ENCODE assay signal across 14 cellular contexts in genomic region chr1:60727553-60727952, GRCh38.
DNase-seq lines count a peak whose midpoint lies in the region; ATAC-seq and TF ChIP-seq lines count a peak whose summit lies in the region.
"Had no signal": no experiment of that assay in that cellular context is flagged by ENCODE, and none has a peak within 500 bp of the region (broad histone marks: within the 10 kb centered on the region; RNA-seq: fewer than 3 reads in every experiment).

No MANE protein-coding gene starts in this region.

- H2BK20ac ChIP-seq in H9 (ENCODE audit: low read depth, low read length, poor library complexity, severe bottlenecking), result no peak overlapping the region

- no peaks in the 10 kb centered on the region; the same call in 1 of the 2 replicates for H3K4me1 ChIP-seq in H9 (ENCODE audit: insufficient read depth, low read length)
- H3K4me1 ChIP-seq in RWPE2 (ENCODE audit: insufficient read depth, poor library complexity, severe bottlenecking), result no peaks in the 10 kb centered on the region
- peaks cover 4% of the 10 kb centered on the region for H3K4me1 ChIP-seq in foreskin keratinocyte
- H3K4me1 ChIP-seq in trophoblast cell (ENCODE audit: control insufficient read depth in 1 of 2, insufficient read depth in 2 of 2, low read length in 2 of 2), result peaks cover 0 to 3% of the 10 kb centered on the region in 2 experiments
- no peaks in the 10 kb centered on the region for H3K4me1 ChIP-seq in esophagus squamous epithelium

- intact Hi-C loops in esophagus squamous epithelium (cut with DNase I), result no loop called here
- intact Hi-C loops in CD4-positive, alpha-beta T cell (cut with DNase I, micrococcal nuclease), result no loop called here

- ATAC-seq in RWPE2 (ENCODE audit: low read depth) (peak; percentile 80), foreskin keratinocyte (peak; percentile 99)
- ATAC-seq in CD4-positive, alpha-beta T cell (ENCODE audit: poor library complexity), result no peak

- H3K18ac ChIP-seq in H9 (ENCODE audit: insufficient read length, low read depth, low read length) (no peak overlapping the region), trophoblast cell (ENCODE audit: low read length) (no peak overlapping the region)

- H3K4me2 ChIP-seq in H9 (ENCODE audit: insufficient read depth, insufficient read length, low read length), result no peak overlapping the region
- H3K4me2 ChIP-seq in trophoblast cell (ENCODE audit: low read length), result no peak overlapping the region

- H3K23ac ChIP-seq in H9 (ENCODE audit: insufficient read length, low read depth, low read length) (no peak overlapping the region), trophoblast cell (ENCODE audit: low read length) (no peak overlapping the region)

- H3K36me3 ChIP-seq in RWPE2 (ENCODE audit: low read depth), result no peaks in the 10 kb centered on the region
- H3K36me3 ChIP-seq in trophoblast cell (ENCODE audit: control insufficient read depth in 1 of 2, insufficient read depth in 2 of 2, low read length in 2 of 2), result no peaks in the 10 kb centered on the region
- H3K36me3 ChIP-seq in esophagus squamous epithelium, result no peaks in the 10 kb centered on the region

- H4K91ac ChIP-seq in H9 (ENCODE audit: insufficient read length, low read depth, low read length) (no peak overlapping the region), trophoblast cell (ENCODE audit: low read depth, low read length) (no peak overlapping the region)

- H3K4ac ChIP-seq in H9 (ENCODE audit: low read depth, low read length) (no peak overlapping the region), trophoblast cell (ENCODE audit: low read depth, low read length) (no peak overlapping the region)

- H3K23me2 ChIP-seq in H9 (ENCODE audit: insufficient read length, low read depth, low read length, poor library complexity, severe bottlenecking), result no peaks in the 10 kb centered on the region

- POLR2A ChIA-PET in CD4-positive, alpha-beta T cell (lab: Charles Lee), result no interaction called here

- H3T11ph ChIP-seq in H9 (ENCODE audit: low read length), result no peak overlapping the region

- no peak overlapping the region for H3K27ac ChIP-seq in H9 (ENCODE audit: insufficient read length, low read depth, low read length)
- H3K27ac ChIP-seq in RWPE2 (ENCODE audit: poor library complexity, severe bottlenecking), result no peak overlapping the region
- no peak overlapping the region for H3K27ac ChIP-seq in foreskin keratinocyte
- H3K27ac ChIP-seq in trophoblast cell (ENCODE audit: low read depth, low read length), result no peak overlapping the region
- H3K27ac ChIP-seq in esophagus squamous epithelium, result no peak overlapping the region
- H3K27ac ChIP-seq in CD4-positive, alpha-beta T cell (ENCODE audit: low read depth, low read length), result no peak overlapping the region

- no peak for TF ChIP-seq POLR2A in esophagus squamous epithelium (IDR thresholded peaks at IDR 0.05)

- DNase-seq in H9 (peak; percentile 34), RWPE2 (ENCODE audit: low spot score) (no peak), foreskin keratinocyte (peak; percentile 50 to 94), trophoblast cell (peak; percentile 25 to 51), esophagus squamous epithelium (lab: John Stamatoyannopoulos, UW) (no peak), UCSD-AML1 (lab: John Stamatoyannopoulos, UW; ENCODE audit: unreplicated experiment) (no peak)
- no peak for DNase-seq in CD4-positive, alpha-beta T cell
- DNase-seq: CD4-positive, CD25-positive, alpha-beta regulatory T cell; DMS79 treated with DMSO at 0.1 percent for 48 hours; KG1; MM.1S; NCI-H187 treated with DMSO at 0.1 percent for 48 hours; NCI-H510A; RPMI8226 had no signal

- H2AK5ac ChIP-seq in H9 (ENCODE audit: insufficient read length, low read length) (no peak overlapping the region), trophoblast cell (ENCODE audit: low read length) (no peak overlapping the region)

- no peak overlapping the region for H2BK12ac ChIP-seq in H9 (ENCODE audit: insufficient read length, low read depth, low read length)
- H2BK12ac ChIP-seq in trophoblast cell (ENCODE audit: low read length), result no peak overlapping the region

- no peaks in the 10 kb centered on the region for H4K20me1 ChIP-seq in H9 (ENCODE audit: control insufficient read depth, insufficient read depth, insufficient read length)

- H3K27me3 ChIP-seq in H9 (ENCODE audit: insufficient read depth, low read length) (no peaks in the 10 kb centered on the region), RWPE2 (ENCODE audit: insufficient read depth, poor library complexity, severe bottlenecking) (no peaks in the 10 kb centered on the region), foreskin keratinocyte (no peaks in the 10 kb centered on the region), trophoblast cell (ENCODE audit: insufficient read depth, low read length) (no peaks in the 10 kb centered on the region), esophagus squamous epithelium (no peaks in the 10 kb centered on the region)
- H3K27me3 ChIP-seq in CD4-positive, alpha-beta T cell (ENCODE audit: control insufficient read depth, insufficient read depth, low read length), result no peaks in the 10 kb centered on the region

- H2BK120ac ChIP-seq in H9 (ENCODE audit: low read depth, low read length, poor library complexity, severe bottlenecking) (no peak overlapping the region), trophoblast cell (ENCODE audit: insufficient read depth, low read length, poor library complexity) (no peak overlapping the region)

- no peak overlapping the region for H4K5ac ChIP-seq in H9 (ENCODE audit: insufficient read length, low read depth, low read length)

- no peaks in the 10 kb centered on the region for H3K27me3 Mint-ChIP-seq in H9 (ENCODE audit: low read depth)
- H3K27me3 Mint-ChIP-seq in CD4-positive, alpha-beta T cell, result no peaks in the 10 kb centered on the region
- H3K27me3 Mint-ChIP-seq: CD4-positive, CD25-positive, alpha-beta regulatory T cell had no signal

- TF ChIP-seq CTCF in H9 (conservative IDR thresholded peaks at IDR 0.05) (no peak), RWPE2 (IDR thresholded peaks at IDR 0.05; ENCODE audit: poor library complexity, severe bottlenecking) (no peak), foreskin keratinocyte (conservative IDR thresholded peaks at IDR 0.05) (no peak), esophagus squamous epithelium (IDR thresholded peaks at IDR 0.05) (no peak)
- TF ChIP-seq CTCF in CD4-positive, alpha-beta T cell (IDR thresholded peaks at IDR 0.05), result no peak

- H2BK15ac ChIP-seq in H9 (ENCODE audit: low read depth, low read length), result no peak overlapping the region

- H3K56ac ChIP-seq in H9 (ENCODE audit: insufficient read length, low read depth, low read length), result no peak overlapping the region

- H3K79me1 ChIP-seq in H9 (ENCODE audit: insufficient read depth, low read depth, low read length, poor library complexity, severe bottlenecking) (no peaks in the 10 kb centered on the region), trophoblast cell (ENCODE audit: low read length) (no peaks in the 10 kb centered on the region)

- H3K9me3 ChIP-seq in H9 (ENCODE audit: control insufficient read depth, low read depth, low read length) (no peaks in the 10 kb centered on the region), RWPE2 (ENCODE audit: severe bottlenecking) (no peaks in the 10 kb centered on the region), trophoblast cell (ENCODE audit: insufficient read depth, low read depth, low read length) (no peaks in the 10 kb centered on the region), esophagus squamous epithelium (no peaks in the 10 kb centered on the region)
- no peaks in the 10 kb centered on the region for H3K9me3 ChIP-seq in CD4-positive, alpha-beta T cell (ENCODE audit: control insufficient read depth, low read length)

- peaks cover 6 to 8% of the 10 kb centered on the region in 2 experiments for H3K4me1 Mint-ChIP-seq in H9
- H3K4me1 Mint-ChIP-seq in CD4-positive, alpha-beta T cell (ENCODE audit: low read depth), result no peaks in the 10 kb centered on the region
- H3K4me1 Mint-ChIP-seq: CD4-positive, CD25-positive, alpha-beta regulatory T cell had no signal

- H3K36me3 Mint-ChIP-seq in H9 (ENCODE audit: insufficient read depth in 1 of 3, low read depth in 3 of 3), result peaks cover 0 to 16% (median 3%) of the 10 kb centered on the region in 3 experiments
- no peaks in the 10 kb centered on the region for H3K36me3 Mint-ChIP-seq in CD4-positive, alpha-beta T cell (ENCODE audit: low read depth)
- H3K36me3 Mint-ChIP-seq: CD4-positive, CD25-positive, alpha-beta regulatory T cell had no signal

- H3K4me3 ChIP-seq in RWPE2 (ENCODE audit: severe bottlenecking) (no peak overlapping the region), trophoblast cell (ENCODE audit: low read depth, low read length) (no peak overlapping the region), esophagus squamous epithelium (no peak overlapping the region)

- H2BK5ac ChIP-seq in H9 (ENCODE audit: insufficient read length, low read length), result no peak overlapping the region
- no peak overlapping the region for H2BK5ac ChIP-seq in trophoblast cell (ENCODE audit: low read depth, low read length, poor library complexity)

- CTCF ChIA-PET in CD4-positive, alpha-beta T cell (lab: Charles Lee), result no interaction called here

- H3K9ac ChIP-seq in H9 (ENCODE audit: extremely low read depth, insufficient read length, low read length), result no peak overlapping the region
- no peak overlapping the region for H3K9ac ChIP-seq in trophoblast cell (ENCODE audit: low read length)

- H3K79me2 ChIP-seq in H9 (ENCODE audit: insufficient read depth, low read length) (no peaks in the 10 kb centered on the region), trophoblast cell (ENCODE audit: control insufficient read depth, insufficient read depth, low read length, poor library complexity) (no peaks in the 10 kb centered on the region)

- peaks cover 7 to 11% of the 10 kb centered on the region in 2 experiments for H3K9me3 Mint-ChIP-seq in H9
- H3K9me3 Mint-ChIP-seq in CD4-positive, alpha-beta T cell, result peaks cover 3% of the 10 kb centered on the region

- no peak overlapping the region for H3K27ac Mint-ChIP-seq in H9
- no peak overlapping the region for H3K27ac Mint-ChIP-seq in CD4-positive, alpha-beta T cell
- H3K27ac Mint-ChIP-seq: CD4-positive, CD25-positive, alpha-beta regulatory T cell had no signal

- H4K12ac ChIP-seq in trophoblast cell (ENCODE audit: low read depth, low read length), result no peak overlapping the region

- no peak overlapping the region for H3K4me3 Mint-ChIP-seq in H9
- H3K4me3 Mint-ChIP-seq in CD4-positive, alpha-beta T cell, result no peak overlapping the region
- H3K4me3 Mint-ChIP-seq: CD4-positive, CD25-positive, alpha-beta regulatory T cell had no signal

- H2AFZ ChIP-seq in H9 (ENCODE audit: low read length) (peak overlapping the region; percentile 48), trophoblast cell (ENCODE audit: insufficient read depth, low read length, poor library complexity) (no peak overlapping the region)

- H4K8ac ChIP-seq in H9 (replicated peaks; ENCODE audit: insufficient read length, low read depth, low read length) (no peak overlapping the region), trophoblast cell (ENCODE audit: low read depth, low read length) (no peak overlapping the region)

- no peak overlapping the region for H3K14ac ChIP-seq in H9 (ENCODE audit: insufficient read depth, low read length)
- no peak overlapping the region for H3K14ac ChIP-seq in trophoblast cell (ENCODE audit: low read length)

- WGBS in H9 (ENCODE audit: extremely low coverage, insufficient read length, low lambda C conversion rate), result no CpG with 5 or more reads among the region's 1 CpG
- WGBS in trophoblast cell (ENCODE audit: extremely low coverage, insufficient coverage, insufficient read length), result no CpG with 5 or more reads among the region's 1 CpG
- 62 to 69% methylated on average over 1 of the region's 1 CpG for WGBS in esophagus squamous epithelium, 2 donors

Comparison
In these comparisons a context has a peak if more than half of its experiments do, and no peak if none do; other contexts are left out.
1. DNase-seq: peak in H9 (single experiment), foreskin keratinocyte (2 of 2) and trophoblast cell (2 of 2); none in RWPE2 (single experiment), esophagus squamous epithelium (single experiment), UCSD-AML1 (single experiment) and CD4-positive, alpha-beta T cell (0 of 10).